1 cellular context compared by ENCODE assay signal in genomic region chr19:1445932-1446712, GRCh38.
A peak's percentile ranks its signal among the peaks of the same experiment; 100 is the strongest.
TF ChIP-seq lines count a peak whose summit lies in the region.

No MANE protein-coding gene starts in this region.

TF ChIP-seq in H1, 55 proteins besides CTCF, POLR2A, EP300 and RAD21:
- TF ChIP-seq KDM4A (IDR thresholded peaks at IDR 0.05; ENCODE audit: low read depth, low read length, severe bottlenecking) (peak; percentile 49), NRF1 (IDR thresholded peaks at IDR 0.05; ENCODE audit: low read depth, low read length) (peak; percentile 36; the same call in 1 of the 2 replicates), TAF1 (IDR thresholded peaks at IDR 0.05; ENCODE audit: low read depth, low read length) (no peak)
